26 cellular contexts compared by ENCODE assay signal in the genomic region with DNA sequence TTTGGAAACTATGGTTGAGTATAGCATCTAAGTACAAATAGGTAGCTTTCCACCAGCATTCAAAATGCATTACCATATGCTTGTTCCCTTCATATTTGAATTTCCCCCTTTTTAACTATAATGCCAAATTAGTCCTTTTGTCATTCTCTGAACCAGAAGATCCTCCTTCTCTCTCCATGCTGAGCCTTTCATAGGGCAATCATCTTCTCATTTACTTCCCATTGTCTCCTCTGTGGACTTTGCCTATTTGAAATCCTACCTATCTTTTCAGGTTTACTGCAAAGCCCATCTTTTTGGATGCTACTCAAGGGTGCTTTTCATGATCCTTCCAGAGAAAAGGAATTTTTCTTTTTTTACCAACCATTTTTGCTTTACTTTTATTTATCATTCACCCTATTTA. TPM values are rescaled to one million over a fixed set of nuclear protein-coding genes. Genes with fewer than 3 reads are reported as not detected.
"Had no signal": no experiment of that assay in that cellular context is flagged by ENCODE, and none has a peak within 500 bp of the region (broad histone marks: within the 10 kb centered on the region; RNA-seq: fewer than 3 reads in every experiment).

No MANE protein-coding gene starts in this region.

- H3K36me3 Mint-ChIP-seq: natural killer cell had no signal

- DNase-seq: activated CD4-positive, alpha-beta memory T cell treated with anti-CD3 and anti-CD28 coated beads, Interleukin-2, amount 10 ng/mL, durations not matched to agents 7 days and 5 days; activated CD4-positive, alpha-beta T cell treated with anti-CD3 and anti-CD28 coated beads for 1 hour; activated CD4-positive, alpha-beta T cell treated with anti-CD3 and anti-CD28 coated beads, Interleukin-2, amount 10 ng/mL, durations not matched to agents 7 days and 5 days; activated CD8-positive, alpha-beta memory T cell treated with anti-CD3 and anti-CD28 coated beads, Interleukin-2, amount 50 U/mL, for 48 hours; activated gamma-delta T cell treated with Interleukin-2 at 50 U/mL for 16 hours; activated naive CD4-positive, alpha-beta T cell treated with anti-CD3 and anti-CD28 coated beads, Interleukin-2, amount 50 U/mL, for 16 hours; activated T-cell treated with anti-CD3 and anti-CD28 coated beads, Interleukin-2, amount 50 U/mL, for 24 hours; amygdala; central memory CD4-positive, alpha-beta T cell; foreskin fibroblast; head of caudate nucleus; hippocampal formation; lower lobe of right lung; mesendoderm; natural killer cell; posterior cingulate gyrus; right cardiac atrium; stimulated activated CD4-positive, alpha-beta T cell treated with anti-CD3 and anti-CD28 coated beads, Interleukin-15, amount 100 ng/mL, for 24 hours; stimulated activated naive CD4-positive, alpha-beta T cell; T-helper 2 cell had no signal

- H3K9me3 ChIP-seq: breast epithelium, lower lobe of right lung, tibial nerve had no signal

- H3K27me3 ChIP-seq: breast epithelium, tibial nerve had no signal

- H3K27me3 Mint-ChIP-seq: activated CD4-positive, alpha-beta memory T cell treated with anti-CD3 and anti-CD28 coated beads, Interleukin-2, amount 10 ng/mL, durations not matched to agents 7 days and 5 days; activated CD4-positive, alpha-beta T cell treated with anti-CD3 and anti-CD28 coated beads, Interleukin-2, amount 10 ng/mL, durations not matched to agents 7 days and 5 days had no signal

- H3K4me1 ChIP-seq: breast epithelium, lower lobe of right lung, tibial nerve had no signal

- H3K4me3 Mint-ChIP-seq: activated CD4-positive, alpha-beta memory T cell treated with anti-CD3 and anti-CD28 coated beads, Interleukin-2, amount 10 ng/mL, durations not matched to agents 7 days and 5 days; activated CD4-positive, alpha-beta T cell treated with anti-CD3 and anti-CD28 coated beads, Interleukin-2, amount 10 ng/mL, durations not matched to agents 7 days and 5 days; activated T-cell treated with anti-CD3 and anti-CD28 coated beads, Interleukin-2, amount 50 U/mL, for 24 hours; activated T-helper 17 cell treated with anti-CD3 and anti-CD28 coated beads, Interleukin-2, amount 50 U/mL, for 72 hours; natural killer cell had no signal

- H3K27ac Mint-ChIP-seq: activated CD4-positive, alpha-beta memory T cell treated with anti-CD3 and anti-CD28 coated beads, Interleukin-2, amount 10 ng/mL, durations not matched to agents 7 days and 5 days; activated CD4-positive, alpha-beta T cell treated with anti-CD3 and anti-CD28 coated beads, Interleukin-2, amount 10 ng/mL, durations not matched to agents 7 days and 5 days; activated T-cell treated with anti-CD3 and anti-CD28 coated beads, Interleukin-2, amount 50 U/mL, for 24 hours; activated T-helper 17 cell treated with anti-CD3 and anti-CD28 coated beads, Interleukin-2, amount 50 U/mL, for 72 hours; natural killer cell had no signal

- H3K27ac ChIP-seq: breast epithelium, lower lobe of right lung, tibial nerve had no signal

- H3K9me3 Mint-ChIP-seq: activated CD4-positive, alpha-beta memory T cell treated with anti-CD3 and anti-CD28 coated beads, Interleukin-2, amount 10 ng/mL, durations not matched to agents 7 days and 5 days; activated CD4-positive, alpha-beta T cell treated with anti-CD3 and anti-CD28 coated beads, Interleukin-2, amount 10 ng/mL, durations not matched to agents 7 days and 5 days; activated T-helper 17 cell treated with anti-CD3 and anti-CD28 coated beads, Interleukin-2, amount 50 U/mL, for 72 hours had no signal

- H3K4me1 Mint-ChIP-seq: activated CD4-positive, alpha-beta memory T cell treated with anti-CD3 and anti-CD28 coated beads, Interleukin-2, amount 10 ng/mL, durations not matched to agents 7 days and 5 days; activated CD4-positive, alpha-beta T cell treated with anti-CD3 and anti-CD28 coated beads, Interleukin-2, amount 10 ng/mL, durations not matched to agents 7 days and 5 days; activated T-helper 17 cell treated with anti-CD3 and anti-CD28 coated beads, Interleukin-2, amount 50 U/mL, for 72 hours; natural killer cell had no signal

- H3K36me3 ChIP-seq: breast epithelium, lower lobe of right lung, tibial nerve had no signal

- ATAC-seq: activated T-helper 17 cell treated with anti-CD3 and anti-CD28 coated beads, Interleukin-2, amount 50 U/mL, for 72 hours; esophagus mucosa; lower lobe of right lung; natural killer cell; right cardiac atrium had no signal

- H3K4me3 ChIP-seq: breast epithelium, lower lobe of right lung, tibial nerve had no signal

RNA-seq across cellular contexts. Expression of a gene that starts 54.7 kb away (rescaled TPM):
- total RNA-seq: activated CD4-positive, alpha-beta memory T cell treated with anti-CD3 and anti-CD28 coated beads, Interleukin-2, amount 10 ng/mL, durations not matched to agents 7 days and 5 days; activated CD4-positive, alpha-beta T cell treated with anti-CD3 and anti-CD28 coated beads, Interleukin-2, amount 10 ng/mL, durations not matched to agents 7 days and 5 days; esophagus mucosa; kidney epithelial cell; mononuclear cell had no signal
